14 cellular contexts compared by ENCODE assay signal in the genomic region with DNA sequence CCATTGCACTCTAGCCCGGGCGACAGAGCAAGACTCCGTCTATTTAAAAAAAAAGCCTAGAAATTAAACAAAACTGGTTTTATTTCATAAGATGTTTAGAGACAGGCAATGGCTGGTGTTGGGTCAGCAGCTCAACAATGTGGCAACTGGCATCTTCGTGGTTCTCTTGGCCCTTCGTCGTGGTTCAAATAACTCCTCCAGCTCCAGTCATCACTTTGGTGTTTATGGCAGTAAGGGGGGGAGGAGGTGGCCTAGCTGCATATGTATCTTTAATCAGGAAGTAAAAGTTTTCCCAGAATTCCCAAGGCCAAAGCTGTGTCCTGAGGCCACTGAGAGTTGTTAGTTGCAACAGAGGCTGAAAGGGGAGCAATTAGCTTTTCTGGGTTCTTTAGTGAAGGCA.
"Had no signal": no experiment of that assay in that cellular context is flagged by ENCODE, and none has a peak within 500 bp of the region (broad histone marks: within the 10 kb centered on the region; RNA-seq: fewer than 3 reads in every experiment).

No MANE protein-coding gene starts in this region.

- ATAC-seq: left ventricle myocardium superior had no signal

- H3K4me3 ChIP-seq: hepatocyte, neural progenitor cell, thyroid gland, uterus had no signal

- DNase-seq: activated CD4-positive, alpha-beta T cell treated with anti-CD3 and anti-CD28 coated beads for 4 hours; activated naive CD4-positive, alpha-beta T cell treated with Interleukin-2 at 50 U/mL for 16 hours; effector memory CD4-positive, alpha-beta T cell; kidney; left ventricle myocardium superior; mesendoderm; retina; stimulated activated CD4-positive, alpha-beta T cell treated with anti-CD3 and anti-CD28 coated beads, Interleukin-15, amount 100 ng/mL, for 24 hours; stimulated activated CD4-positive, alpha-beta T cell treated with anti-CD3 and anti-CD28 coated beads, Interleukin-4, amount 100 ng/mL, for 24 hours; T1000; thyroid gland; uterus had no signal
